23 cellular contexts compared by ENCODE assay signal in genomic region chr3:32224047-32224446, GRCh38. TPM values are rescaled to one million over a fixed set of nuclear protein-coding genes. Genes with fewer than 3 reads are reported as not detected.
"Had no signal": no experiment of that assay in that cellular context is flagged by ENCODE, and none has a peak within 500 bp of the region (broad histone marks: within the 10 kb centered on the region; RNA-seq: fewer than 3 reads in every experiment).

No MANE protein-coding gene starts in this region.

- FAIRE-seq: endometrium had no signal

- H3K27me3 Mint-ChIP-seq: activated naive CD4-positive, alpha-beta T cell treated with anti-CD3 and anti-CD28 coated beads, Interleukin-2, amount 50 U/mL, for 24 hours had no signal

- H3K27ac ChIP-seq: heart right ventricle, prostate gland, right atrium auricular region, upper lobe of right lung had no signal

- H3K4me1 ChIP-seq: prostate gland, right atrium auricular region, upper lobe of right lung had no signal

- H3K4me3 ChIP-seq: heart right ventricle, mucosa of descending colon, prostate gland, right atrium auricular region, upper lobe of right lung had no signal

- H3K4me1 Mint-ChIP-seq: activated naive CD4-positive, alpha-beta T cell treated with anti-CD3 and anti-CD28 coated beads, Interleukin-2, amount 50 U/mL, for 24 hours; memory B cell; nephron progenitor cell had no signal

- H3K27ac Mint-ChIP-seq: activated naive CD4-positive, alpha-beta T cell treated with anti-CD3 and anti-CD28 coated beads, Interleukin-2, amount 50 U/mL, for 24 hours; dendritic cell treated with granulocyte-macrophage colony-stimulating factor and Interleukin-4, amounts not matched to agents 40 ng/mL and 50 ng/mL, for 4 days; memory B cell; nephron progenitor cell had no signal

- H3K9me3 ChIP-seq: mucosa of descending colon, prostate gland had no signal

- H3K27me3 ChIP-seq: heart right ventricle, right atrium auricular region, upper lobe of right lung had no signal

- H3K4me3 Mint-ChIP-seq: activated naive CD4-positive, alpha-beta T cell treated with anti-CD3 and anti-CD28 coated beads, Interleukin-2, amount 50 U/mL, for 24 hours; dendritic cell treated with granulocyte-macrophage colony-stimulating factor and Interleukin-4, amounts not matched to agents 40 ng/mL and 50 ng/mL, for 4 days; memory B cell; nephron progenitor cell had no signal

- ATAC-seq: heart right ventricle; left cardiac atrium; mucosa of descending colon; stimulated activated naive CD8-positive, alpha-beta T cell treated with anti-CD3 and anti-CD28 coated beads, Interleukin-15, Interleukin-2, amounts not matched to agents 100 U/mL and 50 U/mL, for 24 hours; upper lobe of right lung had no signal

- DNase-seq: activated CD4-positive, alpha-beta T cell treated with anti-CD3 and anti-CD28 coated beads for 1 hour; activated CD4-positive, alpha-beta T cell treated with anti-CD3 and anti-CD28 coated beads, Interleukin-2, amount 50 U/mL, for 1 hour; activated gamma-delta T cell treated with Interleukin-2 at 50 U/mL for 16 hours; activated T-cell treated with anti-CD3 and anti-CD28 coated beads, Interleukin-2, amount 50 U/mL, for 1 hour; anterior cingulate cortex; effector CD4-positive, alpha-beta T cell; heart right ventricle; islet precursor cell; left cardiac atrium; mucosa of descending colon; nephron progenitor cell; stimulated activated CD4-positive, alpha-beta T cell treated with anti-CD3 and anti-CD28 coated beads, Interleukin-4, amount 100 ng/mL, for 4 hours; stimulated activated naive CD8-positive, alpha-beta T cell treated with anti-CD3 and anti-CD28 coated beads, Interleukin-15, Interleukin-2, amounts not matched to agents 100 U/mL and 50 U/mL, for 24 hours; T-helper 9 cell; upper lobe of right lung had no signal

- H3K36me3 Mint-ChIP-seq: activated naive CD4-positive, alpha-beta T cell treated with anti-CD3 and anti-CD28 coated beads, Interleukin-2, amount 50 U/mL, for 24 hours; brain had no signal

- H3K36me3 ChIP-seq: heart right ventricle, prostate gland, right atrium auricular region, upper lobe of right lung had no signal

RNA-seq across cellular contexts. Expression of gene CMTM8, which starts 14.4 kb away (rescaled TPM):
- total RNA-seq: fibroblast of villous mesenchyme had no signal
